9 cellular contexts compared by ENCODE assay signal in the genomic region with DNA sequence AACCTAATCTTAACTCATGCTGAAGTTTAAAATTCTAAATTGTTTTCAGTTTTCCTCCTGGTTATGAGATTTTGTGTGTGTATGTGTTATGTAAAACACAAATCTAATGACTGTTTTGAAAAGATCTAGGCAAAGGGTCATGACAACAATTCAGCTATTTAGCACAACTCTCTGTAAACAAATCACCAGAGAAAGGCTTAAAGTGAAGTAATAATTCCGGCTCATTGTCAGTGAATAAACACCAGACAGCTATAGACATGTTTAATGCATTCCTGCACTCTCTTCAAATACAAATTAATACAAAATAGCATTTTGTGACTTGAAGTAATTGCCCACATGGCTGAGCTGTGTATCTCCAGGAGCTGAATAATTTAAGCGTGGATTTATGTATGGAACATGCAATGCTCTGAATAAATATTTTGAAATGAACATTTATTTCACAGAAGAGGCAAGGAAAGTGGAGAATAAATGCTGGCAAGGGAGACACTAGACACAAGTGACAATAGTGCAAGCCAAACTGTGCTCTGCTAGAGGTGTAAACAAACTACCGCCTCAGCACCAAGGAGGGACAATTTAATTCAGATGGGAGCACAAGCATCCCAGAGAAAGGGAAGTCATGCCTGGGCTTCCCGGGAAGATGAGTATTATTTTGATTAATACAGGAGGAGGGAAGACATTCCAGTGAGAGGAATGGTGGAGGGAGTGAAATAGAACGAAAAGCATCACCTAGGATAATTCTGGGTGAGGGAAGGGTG.
DNase-seq lines count a peak whose midpoint lies in the region; ATAC-seq lines count a peak whose summit lies in the region.
"Had no signal": no experiment of that assay in that cellular context is flagged by ENCODE, and none has a peak within 500 bp of the region (broad histone marks: within the 10 kb centered on the region; RNA-seq: fewer than 3 reads in every experiment).

No MANE protein-coding gene starts in this region.

- WGBS in urinary bladder: 46% methylated on average over 5 of the region's 5 CpGs

- in situ Hi-C loops in ACHN (cut with HindIII; ENCODE audit: low pct_ligation_motif_present, low pct_unique_long_range_greater_than_20kb, low sequenced_read_pairs): no loop called here

- H3K4me1 Mint-ChIP-seq in activated naive CD4-positive, alpha-beta T cell treated with anti-CD3 and anti-CD28 coated beads, Interleukin-2, amount 10 ng/mL, durations not matched to agents 7 days and 5 days: peaks cover 20% of the 10 kb centered on the region
- H3K4me1 Mint-ChIP-seq in central memory CD8-positive, alpha-beta T cell: peaks cover 21% of the 10 kb centered on the region

- no peak overlapping the region for H3K4me3 ChIP-seq in urinary bladder (ENCODE audit: low read depth, low read length)

- DNase-seq in activated naive CD4-positive, alpha-beta T cell treated with anti-CD3 and anti-CD28 coated beads, Interleukin-2, amount 10 ng/mL, durations not matched to agents 7 days and 5 days: no peak
- DNase-seq in activated naive CD4-positive, alpha-beta T cell treated with Interleukin-2 at 50 U/mL for 16 hours: no peak
- no peak for DNase-seq in central memory CD8-positive, alpha-beta T cell (ENCODE audit: low spot score in 2 of 2)
- DNase-seq in midbrain (lab: John Stamatoyannopoulos, UW) (peak; percentile 81), mucosa of gallbladder (ENCODE audit: low spot score) (no peak), ACHN (no peak), HuH-7 (ENCODE audit: low spot score) (no peak)
- DNase-seq: naive B cell had no signal

- peak overlapping the region; percentile 22 for H3K4me3 Mint-ChIP-seq in activated naive CD4-positive, alpha-beta T cell treated with anti-CD3 and anti-CD28 coated beads, Interleukin-2, amount 10 ng/mL, durations not matched to agents 7 days and 5 days
- peak overlapping the region; percentile 69 for H3K4me3 Mint-ChIP-seq in central memory CD8-positive, alpha-beta T cell

- peak overlapping the region; percentile 91 for H3K27ac Mint-ChIP-seq in activated naive CD4-positive, alpha-beta T cell treated with anti-CD3 and anti-CD28 coated beads, Interleukin-2, amount 10 ng/mL, durations not matched to agents 7 days and 5 days
- peak overlapping the region; percentile 87 for H3K27ac Mint-ChIP-seq in central memory CD8-positive, alpha-beta T cell (ENCODE audit: low read depth)

- no peaks in the 10 kb centered on the region for H3K4me1 ChIP-seq in urinary bladder (ENCODE audit: insufficient read depth)

- H3K27me3 Mint-ChIP-seq in activated naive CD4-positive, alpha-beta T cell treated with anti-CD3 and anti-CD28 coated beads, Interleukin-2, amount 10 ng/mL, durations not matched to agents 7 days and 5 days: peaks cover 4% of the 10 kb centered on the region
- H3K27me3 Mint-ChIP-seq in central memory CD8-positive, alpha-beta T cell: no peaks in the 10 kb centered on the region

- peak overlapping the region; percentile 87 for H3K27ac ChIP-seq in urinary bladder (ENCODE audit: low read depth)

- no peaks in the 10 kb centered on the region for H3K36me3 ChIP-seq in urinary bladder (ENCODE audit: insufficient read depth)

- CTCF ChIA-PET in activated naive CD4-positive, alpha-beta T cell treated with anti-CD3 and anti-CD28 coated beads, Interleukin-2, amount 10 ng/mL, durations not matched to agents 7 days and 5 days (lab: Charles Lee): interaction anchor here (1.0 to 1.2 kb wide), 2 partner anchors 23 to 135 kb away, joined by 3 to 4 read pairs; no protein-coding TSS in a partner anchor

- peaks cover 23% of the 10 kb centered on the region for H3K9me3 Mint-ChIP-seq in activated naive CD4-positive, alpha-beta T cell treated with anti-CD3 and anti-CD28 coated beads, Interleukin-2, amount 10 ng/mL, durations not matched to agents 7 days and 5 days
- peaks cover 16% of the 10 kb centered on the region for H3K9me3 Mint-ChIP-seq in central memory CD8-positive, alpha-beta T cell

- H3K36me3 Mint-ChIP-seq in activated naive CD4-positive, alpha-beta T cell treated with anti-CD3 and anti-CD28 coated beads, Interleukin-2, amount 10 ng/mL, durations not matched to agents 7 days and 5 days: peaks cover 10% of the 10 kb centered on the region
- H3K36me3 Mint-ChIP-seq in central memory CD8-positive, alpha-beta T cell (ENCODE audit: insufficient read depth): no peaks in the 10 kb centered on the region

- ATAC-seq in central memory CD8-positive, alpha-beta T cell (replicated peaks; ENCODE audit: extremely low read depth, poor library complexity, severe bottlenecking): no peak
